Comparison of ENCODE assay signal across 8 cellular contexts in genomic region chr19:18205180-18205915, GRCh38. TPM values are rescaled to one million over a fixed set of nuclear protein-coding genes. Genes with fewer than 3 reads are reported as not detected.
A peak's percentile ranks its signal among the peaks of the same experiment; 100 is the strongest.
DNase-seq lines count a peak whose midpoint lies in the region; ATAC-seq and TF ChIP-seq lines count a peak whose summit lies in the region.

No MANE protein-coding gene starts in this region.

- H2AFZ ChIP-seq in smooth muscle cell (ENCODE audit: low read depth), result peak overlapping the region; percentile 91

- peaks cover 18% of the 10 kb centered on the region for H4K20me1 ChIP-seq in smooth muscle cell (ENCODE audit: low read depth)

- H3K79me2 ChIP-seq in smooth muscle cell (ENCODE audit: low read depth), result no peaks in the 10 kb centered on the region

- peaks cover 18% of the 10 kb centered on the region for H3K4me1 ChIP-seq in smooth muscle cell (ENCODE audit: low read depth)

- H3K36me3 ChIP-seq in kidney epithelial cell (ENCODE audit: control insufficient read depth, insufficient read depth, low read length) (no peaks in the 10 kb centered on the region), smooth muscle cell (ENCODE audit: low read depth) (no peaks in the 10 kb centered on the region)

- no peaks in the 10 kb centered on the region for H3K9me3 ChIP-seq in smooth muscle cell (replicated peaks; ENCODE audit: low read depth)

- DNase-seq in EL (peak; percentile 75), NAMALWA (ENCODE audit: low spot score) (peak; percentile 90), coronary artery (ENCODE audit: low spot score) (peak; percentile 91), kidney epithelial cell (ENCODE audit: low read depth) (no peak), smooth muscle cell (lab: John Stamatoyannopoulos, UW; ENCODE audit: unreplicated experiment) (peak; percentile 68), NCI-H187 (lab: John Stamatoyannopoulos, UW) (no peak)
- peak; percentile 59 for DNase-seq in activated CD4-positive, CD25-positive, alpha-beta regulatory T cell treated with anti-CD3 and anti-CD28 coated beads, Interleukin-2, amount 50 U/mL, for 72 hours

- H3K27ac ChIP-seq in coronary artery (peak overlapping the region; percentile 93 to 97), smooth muscle cell (ENCODE audit: low read depth) (peak overlapping the region; percentile 97)

- ATAC-seq in HG03520 (IDR thresholded peaks at IDR 0.05; ENCODE audit: unreplicated experiment), result no peak

- H3F3A ChIP-seq in smooth muscle cell (ENCODE audit: low read depth), result peaks cover 7% of the 10 kb centered on the region

- H3K4me3 ChIP-seq in coronary artery (peak overlapping the region; percentile 69), kidney epithelial cell (ENCODE audit: low read depth, low read length) (peak overlapping the region; percentile 52), smooth muscle cell (peak overlapping the region; percentile 72)

- peak overlapping the region; percentile 93 for H3K9ac ChIP-seq in smooth muscle cell (ENCODE audit: low read depth)

- TF ChIP-seq CTCF in coronary artery (IDR thresholded peaks at IDR 0.05) (no peak), kidney epithelial cell (IDR thresholded peaks at IDR 0.05; ENCODE audit: insufficient read depth, low read length, poor library complexity, severe bottlenecking) (no peak), smooth muscle cell (IDR thresholded peaks at IDR 0.05; ENCODE audit: borderline replicate concordance, insufficient read depth, poor library complexity, severe bottlenecking) (no peak)

- H3K27me3 ChIP-seq in kidney epithelial cell (ENCODE audit: control insufficient read depth, insufficient read depth, low read length) (peaks cover 16% of the 10 kb centered on the region), smooth muscle cell (ENCODE audit: low read depth) (no peaks in the 10 kb centered on the region)

- H3K4me2 ChIP-seq in smooth muscle cell, result peak overlapping the region; percentile 91

- 4% methylated on average over 32 of the region's 36 CpGs for WGBS in smooth muscle cell (ENCODE audit: low lambda C conversion rate)

RNA-seq across cellular contexts. Expression of gene RAB3A, which starts 1.5 kb away (rescaled TPM):
- total RNA-seq in kidney epithelial cell (0.07 and 0.38 TPM in 2 replicates), smooth muscle cell (1.4 and 4.9 TPM in 2 replicates)
- polyA plus RNA-seq in smooth muscle cell, result 3.6 and 3.7 TPM in 2 replicates

RNA-seq across cellular contexts. Expression of gene MPV17L2, which starts 12.3 kb away (rescaled TPM):
- total RNA-seq in kidney epithelial cell (70.6 and 71.8 TPM in 2 replicates), smooth muscle cell (11.6 and 13.1 TPM in 2 replicates)
- 27.1 and 28.7 TPM in 2 replicates for polyA plus RNA-seq in smooth muscle cell

RNA-seq across cellular contexts. Expression of gene PDE4C, which starts 20.9 kb away (rescaled TPM):
- total RNA-seq in kidney epithelial cell, result 0.34 and 0.42 TPM in 2 replicates
- total RNA-seq in smooth muscle cell, result 1.1 and 3.1 TPM in 2 replicates
- 1.7 and 1.9 TPM in 2 replicates for polyA plus RNA-seq in smooth muscle cell

RNA-seq across cellular contexts. Expression of gene IFI30, which starts 31.7 kb away (rescaled TPM):
- total RNA-seq in kidney epithelial cell (9.2 and 14.1 TPM in 2 replicates), smooth muscle cell (0.67 and 2.9 TPM in 2 replicates)
- 0.64 and 0.87 TPM in 2 replicates for polyA plus RNA-seq in smooth muscle cell

RNA-seq across cellular contexts. Expression of gene PIK3R2, which starts 52.4 kb away (rescaled TPM):
- total RNA-seq in kidney epithelial cell (41.4 and 42.4 TPM in 2 replicates), smooth muscle cell (22.2 and 22.9 TPM in 2 replicates)
- polyA plus RNA-seq in smooth muscle cell, result 37.1 and 50.1 TPM in 2 replicates

Comparison
In these comparisons a context has a peak if more than half of its experiments do, and no peak if none do; other contexts are left out.
1. DNase-seq: peak in EL (single experiment), NAMALWA (single experiment), activated CD4-positive, CD25-positive, alpha-beta regulatory T cell treated with anti-CD3 and anti-CD28 coated beads, Interleukin-2, amount 50 U/mL, for 72 hours (single experiment), coronary artery (single experiment) and smooth muscle cell (single experiment); none in kidney epithelial cell (single experiment) and NCI-H187 (0 of 2).
2. Peak in every context shown above with its lines, with median percentiles within 50 percentile points of each other: H3K4me3 ChIP-seq.